Comparison of ENCODE assay signal across 16 cellular contexts in genomic region chr7:70590126-70590854, GRCh38.
"Had no signal": no experiment of that assay in that cellular context is flagged by ENCODE, and none has a peak within 500 bp of the region (broad histone marks: within the 10 kb centered on the region; RNA-seq: fewer than 3 reads in every experiment).

No MANE protein-coding gene starts in this region.

- H3K36me3 ChIP-seq: adrenal gland, gastrocnemius medialis, lower lobe of right lung, neutrophil had no signal

- H3K9me3 ChIP-seq: adrenal gland, body of pancreas, gastrocnemius medialis, lower lobe of right lung, neutrophil, testis had no signal

- ATAC-seq: body of pancreas; effector memory CD8-positive, alpha-beta T cell; gastrocnemius medialis; lower lobe of right lung; naive thymus-derived CD4-positive, alpha-beta T cell; stimulated activated naive CD8-positive, alpha-beta T cell treated with anti-CD3 and anti-CD28 coated beads, Interleukin-15, amount 100 ng/mL, for 72 hours had no signal

- H3K27ac ChIP-seq: adrenal gland, body of pancreas, epithelial cell of prostate, gastrocnemius medialis, lower lobe of right lung, neutrophil, testis had no signal

- H3K27me3 ChIP-seq: adrenal gland, body of pancreas, gastrocnemius medialis, testis had no signal

- H3K9me3 Mint-ChIP-seq: effector memory CD8-positive, alpha-beta T cell; stimulated activated naive CD8-positive, alpha-beta T cell treated with anti-CD3 and anti-CD28 coated beads, Interleukin-15, amount 100 ng/mL, for 72 hours had no signal

- H3K36me3 Mint-ChIP-seq: naive thymus-derived CD4-positive, alpha-beta T cell had no signal

- DNase-seq: activated naive CD4-positive, alpha-beta T cell treated with anti-CD3 and anti-CD28 coated beads, Interleukin-2, amount 50 U/mL, for 16 hours; adrenal gland; body of pancreas; central memory CD4-positive, alpha-beta T cell; cortex of kidney; effector memory CD8-positive, alpha-beta T cell; gastrocnemius medialis; lower lobe of right lung; midbrain; naive thymus-derived CD4-positive, alpha-beta T cell; retina; stimulated activated CD4-positive, alpha-beta T cell treated with anti-CD3 and anti-CD28 coated beads, Interleukin-4, amount 100 ng/mL, for 4 hours; stimulated activated naive CD8-positive, alpha-beta T cell treated with anti-CD3 and anti-CD28 coated beads, Interleukin-15, amount 100 ng/mL, for 72 hours; testis had no signal

- H3K4me3 Mint-ChIP-seq: effector memory CD8-positive, alpha-beta T cell; naive thymus-derived CD4-positive, alpha-beta T cell; stimulated activated naive CD8-positive, alpha-beta T cell treated with anti-CD3 and anti-CD28 coated beads, Interleukin-15, amount 100 ng/mL, for 72 hours had no signal

- H3K4me1 Mint-ChIP-seq: stimulated activated naive CD8-positive, alpha-beta T cell treated with anti-CD3 and anti-CD28 coated beads, Interleukin-15, amount 100 ng/mL, for 72 hours had no signal

- H3K4me3 ChIP-seq: adrenal gland, body of pancreas, gastrocnemius medialis, lower lobe of right lung, testis had no signal

- H3K4me1 ChIP-seq: adrenal gland, body of pancreas, gastrocnemius medialis, lower lobe of right lung, testis had no signal

- H3K27ac Mint-ChIP-seq: naive thymus-derived CD4-positive, alpha-beta T cell; stimulated activated naive CD8-positive, alpha-beta T cell treated with anti-CD3 and anti-CD28 coated beads, Interleukin-15, amount 100 ng/mL, for 72 hours had no signal
